In genomic region chr10:77445562-77445961, GRCh38 we compare ENCODE assay signal across 37 cellular contexts.
"Had no signal": no experiment of that assay in that cellular context is flagged by ENCODE, and none has a peak within 500 bp of the region (broad histone marks: within the 10 kb centered on the region; RNA-seq: fewer than 3 reads in every experiment).

No MANE protein-coding gene starts in this region.

- H3K27me3 ChIP-seq: body of pancreas, brain microvascular endothelial cell, breast epithelium had no signal

- H3K9me3 ChIP-seq: body of pancreas, breast epithelium had no signal

- H3K36me3 ChIP-seq: brain microvascular endothelial cell, breast epithelium had no signal

- H3K27me3 Mint-ChIP-seq: activated B cell treated with CpG ODN at 0.5 μM for 24 hours; activated CD4-positive, alpha-beta memory T cell treated with anti-CD3 and anti-CD28 coated beads for 36 hours; activated CD4-positive, alpha-beta T cell treated with anti-CD3 and anti-CD28 coated beads, Interleukin-2, amount 10 ng/mL, durations not matched to agents 24 days and 14 days; activated naive CD4-positive, alpha-beta T cell treated with anti-CD3 and anti-CD28 coated beads, Interleukin-2, amount 10 ng/mL, durations not matched to agents 7 days and 5 days; activated naive CD4-positive, alpha-beta T cell treated with anti-CD3 and anti-CD28 coated beads, Interleukin-2, amount 50 U/mL, for 24 hours; activated naive CD8-positive, alpha-beta T cell treated with anti-CD3 and anti-CD28 coated beads, Interleukin-2, amount 10 ng/mL, durations not matched to agents 7 days and 5 days; activated naive CD8-positive, alpha-beta T cell treated with anti-CD3 and anti-CD28 coated beads, Interleukin-2, amount 50 U/mL, for 24 hours had no signal

- H3K4me1 Mint-ChIP-seq: activated B cell treated with CpG ODN at 0.5 μM for 24 hours; activated CD4-positive, alpha-beta T cell treated with anti-CD3 and anti-CD28 coated beads, Interleukin-2, amount 10 ng/mL, durations not matched to agents 24 days and 14 days; activated naive CD4-positive, alpha-beta T cell treated with anti-CD3 and anti-CD28 coated beads, Interleukin-2, amount 10 ng/mL, durations not matched to agents 7 days and 5 days; activated naive CD4-positive, alpha-beta T cell treated with anti-CD3 and anti-CD28 coated beads, Interleukin-2, amount 50 U/mL, for 24 hours; activated naive CD8-positive, alpha-beta T cell treated with anti-CD3 and anti-CD28 coated beads, Interleukin-2, amount 10 ng/mL, durations not matched to agents 7 days and 5 days; activated naive CD8-positive, alpha-beta T cell treated with anti-CD3 and anti-CD28 coated beads, Interleukin-2, amount 50 U/mL, for 24 hours; activated T-helper 17 cell treated with anti-CD3 and anti-CD28 coated beads, Interleukin-2, amount 50 U/mL, for 72 hours; central memory CD8-positive, alpha-beta T cell had no signal

- H3K36me3 Mint-ChIP-seq: activated CD4-positive, alpha-beta memory T cell treated with anti-CD3 and anti-CD28 coated beads for 36 hours; activated naive CD4-positive, alpha-beta T cell treated with anti-CD3 and anti-CD28 coated beads, Interleukin-2, amount 10 ng/mL, durations not matched to agents 7 days and 5 days; activated naive CD4-positive, alpha-beta T cell treated with anti-CD3 and anti-CD28 coated beads, Interleukin-2, amount 50 U/mL, for 24 hours; activated naive CD8-positive, alpha-beta T cell; activated naive CD8-positive, alpha-beta T cell treated with anti-CD3 and anti-CD28 coated beads, Interleukin-2, amount 10 ng/mL, durations not matched to agents 7 days and 5 days had no signal

- DNase-seq: activated B cell treated with CpG ODN at 0.5 μM for 24 hours; activated CD4-positive, alpha-beta memory T cell treated with anti-CD3 and anti-CD28 coated beads for 36 hours; activated CD4-positive, alpha-beta T cell treated with anti-CD3 and anti-CD28 coated beads for 4 hours; activated CD4-positive, alpha-beta T cell treated with anti-CD3 and anti-CD28 coated beads, Interleukin-2, amount 10 ng/mL, durations not matched to agents 24 days and 14 days; activated CD4-positive, alpha-beta T cell treated with anti-CD3 and anti-CD28 coated beads, Interleukin-2, amount 50 U/mL, for 1 hour; activated CD4-positive, alpha-beta T cell treated with anti-CD3 and anti-CD28 coated beads, Interleukin-2, amount 50 U/mL, for 4 hours; activated CD4-positive, CD25-positive, alpha-beta regulatory T cell treated with anti-CD3 and anti-CD28 coated beads, Interleukin-2, amount 50 U/mL, for 72 hours; activated CD8-positive, alpha-beta memory T cell treated with anti-CD3 and anti-CD28 coated beads, Interleukin-2, amount 50 U/mL, for 4 hours; activated CD8-positive, alpha-beta T cell treated with anti-CD3 and anti-CD28 coated beads for 36 hours; activated effector memory CD4-positive, alpha-beta T cell treated with anti-CD3 and anti-CD28 coated beads, Interleukin-2, amount 50 U/mL, for 16 hours; activated gamma-delta T cell treated with Interleukin-2 at 50 U/mL for 16 hours; activated naive CD4-positive, alpha-beta T cell treated with anti-CD3 and anti-CD28 coated beads, Interleukin-2, amount 10 ng/mL, durations not matched to agents 7 days and 5 days; activated naive CD4-positive, alpha-beta T cell treated with Interleukin-2 at 50 U/mL for 16 hours; activated naive CD8-positive, alpha-beta T cell treated with anti-CD3 and anti-CD28 coated beads, Interleukin-2, amount 10 ng/mL, durations not matched to agents 7 days and 5 days; activated naive CD8-positive, alpha-beta T cell treated with anti-CD3 and anti-CD28 coated beads, Interleukin-2, amount 50 U/mL, for 24 hours; activated T-cell treated with anti-CD3 and anti-CD28 coated beads for 4 hours; activated T-cell treated with anti-CD3 and anti-CD28 coated beads, Interleukin-2, amount 50 U/mL, for 1 hour; activated T-cell treated with anti-CD3 and anti-CD28 coated beads, Interleukin-2, amount 50 U/mL, for 4 hours; activated T-cell treated with anti-CD3 and anti-CD28 coated beads, Interleukin-2, amount 50 U/mL, for 72 hours; amygdala; aorta; body of pancreas; brain microvascular endothelial cell; caudate nucleus; cerebellar nuclear complex; T-helper 1 cell; T-helper 2 cell; T-helper 9 cell had no signal

- H3K27ac ChIP-seq: body of pancreas, brain microvascular endothelial cell, breast epithelium, VCaP had no signal

- H3K4me1 ChIP-seq: breast epithelium had no signal

- ATAC-seq: activated CD8-positive, alpha-beta T cell treated with anti-CD3 and anti-CD28 coated beads for 36 hours; activated naive CD8-positive, alpha-beta T cell treated with anti-CD3 and anti-CD28 coated beads, Interleukin-2, amount 50 U/mL, for 24 hours; activated T-cell treated with anti-CD3 and anti-CD28 coated beads, Interleukin-2, amount 50 U/mL, for 4 hours; activated T-cell treated with anti-CD3 and anti-CD28 coated beads, Interleukin-2, amount 50 U/mL, for 72 hours; activated T-helper 17 cell treated with anti-CD3 and anti-CD28 coated beads, Interleukin-2, amount 50 U/mL, for 72 hours; body of pancreas had no signal

- H3K4me3 ChIP-seq: body of pancreas, breast epithelium had no signal

- H3K4me3 Mint-ChIP-seq: activated B cell treated with CpG ODN at 0.5 μM for 24 hours; activated CD4-positive, alpha-beta memory T cell treated with anti-CD3 and anti-CD28 coated beads for 36 hours; activated CD4-positive, alpha-beta T cell treated with anti-CD3 and anti-CD28 coated beads, Interleukin-2, amount 10 ng/mL, durations not matched to agents 24 days and 14 days; activated CD8-positive, alpha-beta T cell treated with anti-CD3 and anti-CD28 coated beads for 36 hours; activated naive CD4-positive, alpha-beta T cell treated with anti-CD3 and anti-CD28 coated beads, Interleukin-2, amount 10 ng/mL, durations not matched to agents 7 days and 5 days; activated naive CD4-positive, alpha-beta T cell treated with anti-CD3 and anti-CD28 coated beads, Interleukin-2, amount 50 U/mL, for 24 hours; activated naive CD8-positive, alpha-beta T cell; activated naive CD8-positive, alpha-beta T cell treated with anti-CD3 and anti-CD28 coated beads, Interleukin-2, amount 10 ng/mL, durations not matched to agents 7 days and 5 days; activated naive CD8-positive, alpha-beta T cell treated with anti-CD3 and anti-CD28 coated beads, Interleukin-2, amount 50 U/mL, for 24 hours; activated T-cell treated with anti-CD3 and anti-CD28 coated beads, Interleukin-2, amount 50 U/mL, for 4 hours; activated T-cell treated with anti-CD3 and anti-CD28 coated beads, Interleukin-2, amount 50 U/mL, for 72 hours; activated T-helper 1 cell treated with anti-CD3 and anti-CD28 coated beads, Interleukin-12 subunit alpha, Interleukin-12 subunit beta, Interleukin-2, Interleukin-4 antibody, amounts not matched to agents 30 ng/mL and 10 ng/mL and 1 ng/mL, durations not matched to agents 14 hours and 24 hours and 36 hours; activated T-helper 17 cell treated with anti-CD3 and anti-CD28 coated beads, Interleukin-2, amount 50 U/mL, for 72 hours; central memory CD8-positive, alpha-beta T cell; T-helper 1 cell treated with Interleukin-12 subunit alpha and Interleukin-12 subunit beta and Interleukin-4 antibody, amounts not matched to agents 30 μg/mL and 1 μg/mL, for 36 hours; T-helper 2 cell treated with Interferon-gamma antibody and Interleukin-4, amounts not matched to agents 5 μg/mL and 100 μg/mL, for 36 hours had no signal

- H3K9me3 Mint-ChIP-seq: activated B cell treated with CpG ODN at 0.5 μM for 24 hours; activated CD4-positive, alpha-beta memory T cell treated with anti-CD3 and anti-CD28 coated beads for 36 hours; activated CD4-positive, alpha-beta T cell treated with anti-CD3 and anti-CD28 coated beads, Interleukin-2, amount 10 ng/mL, durations not matched to agents 24 days and 14 days; activated CD8-positive, alpha-beta T cell treated with anti-CD3 and anti-CD28 coated beads for 36 hours; activated naive CD4-positive, alpha-beta T cell treated with anti-CD3 and anti-CD28 coated beads, Interleukin-2, amount 50 U/mL, for 24 hours; activated naive CD8-positive, alpha-beta T cell treated with anti-CD3 and anti-CD28 coated beads, Interleukin-2, amount 10 ng/mL, durations not matched to agents 7 days and 5 days; activated naive CD8-positive, alpha-beta T cell treated with anti-CD3 and anti-CD28 coated beads, Interleukin-2, amount 50 U/mL, for 24 hours; activated T-cell treated with anti-CD3 and anti-CD28 coated beads, Interleukin-2, amount 50 U/mL, for 4 hours; activated T-cell treated with anti-CD3 and anti-CD28 coated beads, Interleukin-2, amount 50 U/mL, for 72 hours; activated T-helper 1 cell treated with anti-CD3 and anti-CD28 coated beads, Interleukin-12 subunit alpha, Interleukin-12 subunit beta, Interleukin-2, Interleukin-4 antibody, amounts not matched to agents 30 ng/mL and 10 ng/mL and 1 ng/mL, durations not matched to agents 14 hours and 24 hours and 36 hours; activated T-helper 17 cell treated with anti-CD3 and anti-CD28 coated beads, Interleukin-2, amount 50 U/mL, for 72 hours; central memory CD8-positive, alpha-beta T cell; T-helper 1 cell treated with Interleukin-12 subunit alpha and Interleukin-12 subunit beta and Interleukin-4 antibody, amounts not matched to agents 30 μg/mL and 1 μg/mL, for 36 hours; T-helper 2 cell treated with Interferon-gamma antibody and Interleukin-4, amounts not matched to agents 5 μg/mL and 100 μg/mL, for 36 hours had no signal

- H3K27ac Mint-ChIP-seq: activated B cell treated with CpG ODN at 0.5 μM for 24 hours; activated CD4-positive, alpha-beta memory T cell treated with anti-CD3 and anti-CD28 coated beads for 36 hours; activated CD4-positive, alpha-beta T cell treated with anti-CD3 and anti-CD28 coated beads, Interleukin-2, amount 10 ng/mL, durations not matched to agents 24 days and 14 days; activated CD8-positive, alpha-beta T cell treated with anti-CD3 and anti-CD28 coated beads for 36 hours; activated naive CD4-positive, alpha-beta T cell treated with anti-CD3 and anti-CD28 coated beads, Interleukin-2, amount 10 ng/mL, durations not matched to agents 7 days and 5 days; activated naive CD4-positive, alpha-beta T cell treated with anti-CD3 and anti-CD28 coated beads, Interleukin-2, amount 50 U/mL, for 24 hours; activated naive CD8-positive, alpha-beta T cell; activated naive CD8-positive, alpha-beta T cell treated with anti-CD3 and anti-CD28 coated beads, Interleukin-2, amount 10 ng/mL, durations not matched to agents 7 days and 5 days; activated naive CD8-positive, alpha-beta T cell treated with anti-CD3 and anti-CD28 coated beads, Interleukin-2, amount 50 U/mL, for 24 hours; activated T-cell treated with anti-CD3 and anti-CD28 coated beads, Interleukin-2, amount 50 U/mL, for 72 hours; activated T-helper 1 cell treated with anti-CD3 and anti-CD28 coated beads, Interleukin-12 subunit alpha, Interleukin-12 subunit beta, Interleukin-2, Interleukin-4 antibody, amounts not matched to agents 30 ng/mL and 10 ng/mL and 1 ng/mL, durations not matched to agents 14 hours and 24 hours and 36 hours; activated T-helper 17 cell treated with anti-CD3 and anti-CD28 coated beads, Interleukin-2, amount 50 U/mL, for 72 hours; T-helper 1 cell treated with Interleukin-12 subunit alpha and Interleukin-12 subunit beta and Interleukin-4 antibody, amounts not matched to agents 30 μg/mL and 1 μg/mL, for 36 hours; T-helper 2 cell treated with Interferon-gamma antibody and Interleukin-4, amounts not matched to agents 5 μg/mL and 100 μg/mL, for 36 hours had no signal
